In genomic region chr14:54529811-54530210, GRCh38 we compare ENCODE assay signal across 15 cellular contexts. TPM values are rescaled to one million over a fixed set of nuclear protein-coding genes. Genes with fewer than 3 reads are reported as not detected.
DNase-seq lines count a peak whose midpoint lies in the region; ATAC-seq, FAIRE-seq and TF ChIP-seq lines count a peak whose summit lies in the region.
"Had no signal": no experiment of that assay in that cellular context is flagged by ENCODE, and none has a peak within 500 bp of the region (broad histone marks: within the 10 kb centered on the region; RNA-seq: fewer than 3 reads in every experiment).

No MANE protein-coding gene starts in this region.

- ATAC-seq in PC-3 (peak; percentile 97), GM21381 (IDR thresholded peaks at IDR 0.05; ENCODE audit: unreplicated experiment) (no peak)
- no peak for ATAC-seq in stimulated activated effector memory CD8-positive, alpha-beta T cell treated with anti-CD3 and anti-CD28 coated beads, Interleukin-12 subunit alpha, Interleukin-12 subunit beta, amount 100 ng/mL, for 72 hours

- no peaks in the 10 kb centered on the region for H4K20me1 ChIP-seq in PC-3 (ENCODE audit: low read length)
- H4K20me1 ChIP-seq in fibroblast of lung (ENCODE audit: control insufficient read depth, extremely low read depth, insufficient read depth, low read length): no peaks in the 10 kb centered on the region

- H3K36me3 ChIP-seq in PC-3 (ENCODE audit: low read depth, low read length) (no peaks in the 10 kb centered on the region; the same call in 1 of the 2 replicates), fibroblast of lung (ENCODE audit: control insufficient read depth, insufficient read depth, low read length) (no peaks in the 10 kb centered on the region), small intestine (ENCODE audit: control insufficient read depth in 2 of 2, insufficient read depth in 2 of 2, low read length in 2 of 2) (peaks cover under 1 to 5% of the 10 kb centered on the region in 2 donors)

- no peak overlapping the region for H3K27ac Mint-ChIP-seq in stimulated activated effector memory CD8-positive, alpha-beta T cell treated with anti-CD3 and anti-CD28 coated beads, Interleukin-12 subunit alpha, Interleukin-12 subunit beta, amount 100 ng/mL, for 72 hours
- no peak overlapping the region for H3K27ac Mint-ChIP-seq in activated CD4-positive, alpha-beta memory T cell treated with anti-CD3 and anti-CD28 coated beads for 36 hours
- H3K27ac Mint-ChIP-seq: activated CD4-positive, alpha-beta memory T cell treated with anti-CD3 and anti-CD28 coated beads, Interleukin-2, amount 10 ng/mL, durations not matched to agents 7 days and 5 days had no signal

- intact Hi-C loops in PC-3 (cut with micrococcal nuclease): no loop called here
- intact Hi-C loops in activated CD4-positive, alpha-beta memory T cell treated with anti-CD3 and anti-CD28 coated beads for 36 hours (cut with micrococcal nuclease): no loop called here

- H3K4me1 ChIP-seq in PC-3 (ENCODE audit: insufficient read depth, low read length) (peaks cover 8% of the 10 kb centered on the region), fibroblast of lung (ENCODE audit: control insufficient read depth, extremely low read depth, insufficient read depth, low read length) (no peaks in the 10 kb centered on the region), small intestine (ENCODE audit: control insufficient read depth in 2 of 2, insufficient read depth in 1 of 2, low read depth in 1 of 2, low read length in 1 of 2) (no peaks in the 10 kb centered on the region)

- no peaks in the 10 kb centered on the region for H3K4me1 Mint-ChIP-seq in stimulated activated effector memory CD8-positive, alpha-beta T cell treated with anti-CD3 and anti-CD28 coated beads, Interleukin-12 subunit alpha, Interleukin-12 subunit beta, amount 100 ng/mL, for 72 hours
- peaks cover 2% of the 10 kb centered on the region for H3K4me1 Mint-ChIP-seq in activated CD4-positive, alpha-beta memory T cell treated with anti-CD3 and anti-CD28 coated beads for 36 hours (ENCODE audit: low read depth)

- no peaks in the 10 kb centered on the region for H3K27me3 ChIP-seq in PC-3 (ENCODE audit: low read length)
- no peaks in the 10 kb centered on the region for H3K27me3 ChIP-seq in fibroblast of lung (ENCODE audit: control insufficient read depth, insufficient read depth, low read length)
- H3K27me3 ChIP-seq in small intestine (ENCODE audit: control insufficient read depth in 2 of 2, insufficient read depth in 2 of 2, low read length in 2 of 2): no peaks in the 10 kb centered on the region

- DNase-seq in NCI-H1417 (lab: John Stamatoyannopoulos, UW): peak in 2 of 3 experiments; percentile 3 to 16
- DNase-seq in NCI-H1417 treated with DMSO at 0.1 percent for 48 hours (lab: John Stamatoyannopoulos, UW): no peak
- peak; percentile 87 for DNase-seq in PC-3
- peak; percentile 39 to 61 for DNase-seq in fibroblast of lung (ENCODE audit: low read depth in 2 of 2)
- peak; percentile 52 for DNase-seq in small intestine
- no peak for DNase-seq in stimulated activated effector memory CD8-positive, alpha-beta T cell treated with anti-CD3 and anti-CD28 coated beads, Interleukin-12 subunit alpha, Interleukin-12 subunit beta, amount 100 ng/mL, for 72 hours (ENCODE audit: low spot score in 2 of 2)
- DNase-seq in activated CD4-positive, alpha-beta memory T cell treated with anti-CD3 and anti-CD28 coated beads for 36 hours: no peak
- DNase-seq: activated CD4-positive, alpha-beta memory T cell treated with anti-CD3 and anti-CD28 coated beads, Interleukin-2, amount 10 ng/mL, durations not matched to agents 7 days and 5 days; activated effector memory CD4-positive, alpha-beta T cell treated with anti-CD3 and anti-CD28 coated beads, Interleukin-2, amount 50 U/mL, for 16 hours; Calu3; cerebellar nuclear complex; NCI-H446 treated with DMSO at 0.1 percent for 48 hours; occipital lobe; RPMI8226 had no signal

- no peak overlapping the region for H3K4me3 Mint-ChIP-seq in stimulated activated effector memory CD8-positive, alpha-beta T cell treated with anti-CD3 and anti-CD28 coated beads, Interleukin-12 subunit alpha, Interleukin-12 subunit beta, amount 100 ng/mL, for 72 hours
- H3K4me3 Mint-ChIP-seq in activated CD4-positive, alpha-beta memory T cell treated with anti-CD3 and anti-CD28 coated beads for 36 hours: no peak overlapping the region
- H3K4me3 Mint-ChIP-seq: activated CD4-positive, alpha-beta memory T cell treated with anti-CD3 and anti-CD28 coated beads, Interleukin-2, amount 10 ng/mL, durations not matched to agents 7 days and 5 days had no signal

- POLR2A ChIA-PET in PC-3 (lab: Charles Lee; ENCODE audit: unreplicated experiment): interaction anchor here (0.6 to 1.3 kb wide), 4 partner anchors 20 to 601 kb away, joined by 4 to 17 read pairs (median 4); partner anchors contain the start of gene CGRRF1
- POLR2A ChIA-PET in activated CD4-positive, alpha-beta memory T cell treated with anti-CD3 and anti-CD28 coated beads for 36 hours (lab: Charles Lee): no interaction called here

- H3K9me3 ChIP-seq in PC-3 (ENCODE audit: low read length): no peaks in the 10 kb centered on the region
- H3K9me3 ChIP-seq in fibroblast of lung (ENCODE audit: control insufficient read depth, insufficient read depth, low read depth, low read length): no peaks in the 10 kb centered on the region
- no peaks in the 10 kb centered on the region for H3K9me3 ChIP-seq in small intestine (ENCODE audit: control insufficient read depth, low read depth)

- no peaks in the 10 kb centered on the region for H3K79me2 ChIP-seq in PC-3 (ENCODE audit: low read length)
- H3K79me2 ChIP-seq in fibroblast of lung (ENCODE audit: control insufficient read depth, insufficient read depth, low read length): no peaks in the 10 kb centered on the region

- H3F3A ChIP-seq in PC-3 (ENCODE audit: low read length, unreplicated experiment): no peaks in the 10 kb centered on the region

- TF ChIP-seq CTCF in PC-3 (conservative IDR thresholded peaks at IDR 0.05; ENCODE audit: low read depth, low read length) (no peak), fibroblast of lung (conservative IDR thresholded peaks at IDR 0.05 in 1 of 2, IDR thresholded peaks at IDR 0.05 in 1 of 2; ENCODE audit: low read depth in 1 of 2, low read length in 2 of 2) (no peak)

- no peaks in the 10 kb centered on the region for H3K9me3 Mint-ChIP-seq in stimulated activated effector memory CD8-positive, alpha-beta T cell treated with anti-CD3 and anti-CD28 coated beads, Interleukin-12 subunit alpha, Interleukin-12 subunit beta, amount 100 ng/mL, for 72 hours
- no peaks in the 10 kb centered on the region for H3K9me3 Mint-ChIP-seq in activated CD4-positive, alpha-beta memory T cell treated with anti-CD3 and anti-CD28 coated beads for 36 hours
- H3K9me3 Mint-ChIP-seq: activated CD4-positive, alpha-beta memory T cell treated with anti-CD3 and anti-CD28 coated beads, Interleukin-2, amount 10 ng/mL, durations not matched to agents 7 days and 5 days had no signal

- H3K9ac ChIP-seq in PC-3 (ENCODE audit: low read length) (no peak overlapping the region), fibroblast of lung (ENCODE audit: insufficient read depth, low read length) (no peak overlapping the region)

- no peak overlapping the region for H3K4me2 ChIP-seq in PC-3 (ENCODE audit: low read length)
- H3K4me2 ChIP-seq in fibroblast of lung (ENCODE audit: extremely low read depth, insufficient read depth, low read length): no peak overlapping the region

- peaks cover 52% of the 10 kb centered on the region for H3K36me3 Mint-ChIP-seq in stimulated activated effector memory CD8-positive, alpha-beta T cell treated with anti-CD3 and anti-CD28 coated beads, Interleukin-12 subunit alpha, Interleukin-12 subunit beta, amount 100 ng/mL, for 72 hours
- H3K36me3 Mint-ChIP-seq in activated CD4-positive, alpha-beta memory T cell treated with anti-CD3 and anti-CD28 coated beads for 36 hours: peaks cover 10% of the 10 kb centered on the region

- no peak overlapping the region for H3K27ac ChIP-seq in PC-3 (ENCODE audit: low read length)
- no peak overlapping the region for H3K27ac ChIP-seq in fibroblast of lung (ENCODE audit: insufficient read depth, low read length)
- H3K27ac ChIP-seq in small intestine (ENCODE audit: low read depth in 1 of 2, low read length in 1 of 2): no peak overlapping the region

- H2AFZ ChIP-seq in PC-3 (ENCODE audit: low read length) (no peak overlapping the region), fibroblast of lung (ENCODE audit: low read length) (no peak overlapping the region)

- H3K4me3 ChIP-seq in PC-3 (ENCODE audit: low read length): no peak overlapping the region
- H3K4me3 ChIP-seq in fibroblast of lung (replicated peaks in 1 of 4; ENCODE audit: control extremely low read depth in 1 of 4, insufficient read depth in 1 of 4, low read depth in 3 of 4, low read length in 4 of 4): no peak overlapping the region
- H3K4me3 ChIP-seq in small intestine (ENCODE audit: low read depth in 1 of 2, low read length in 2 of 2): no peak overlapping the region

- WGBS in small intestine, 3 donors: 8 to 53% (median 36%) methylated on average over 1 of the region's 1 CpG

- H3K9me2 ChIP-seq in PC-3 (replicated peaks; ENCODE audit: low read length): no peaks in the 10 kb centered on the region

- no peak for FAIRE-seq in small intestine (lab: Jason Lieb, UNC)

- no peaks in the 10 kb centered on the region for H3K27me3 Mint-ChIP-seq in activated CD4-positive, alpha-beta memory T cell treated with anti-CD3 and anti-CD28 coated beads for 36 hours
- H3K27me3 Mint-ChIP-seq: activated CD4-positive, alpha-beta memory T cell treated with anti-CD3 and anti-CD28 coated beads, Interleukin-2, amount 10 ng/mL, durations not matched to agents 7 days and 5 days had no signal

- no TSS peak for BruUV-seq in PC-3 (replicated peaks; lab: Mats Ljungman, UMichigan)

- CTCF ChIA-PET in PC-3 (lab: Charles Lee): interaction anchor here (0.6 to 1.1 kb wide), 8 partner anchors 20 to 1622 kb away, joined by 3 to 9 read pairs (median 6); partner anchors contain the start of genes CGRRF1 and GMFB
- CTCF ChIA-PET in activated CD4-positive, alpha-beta memory T cell treated with anti-CD3 and anti-CD28 coated beads for 36 hours (lab: Charles Lee): interaction anchor here (1.3 kb wide), 1 partner anchor 20 kb away, joined by 3 read pairs; the partner anchor contains the start of gene CGRRF1

RNA-seq across cellular contexts. Expression of gene CGRRF1, which starts 20.1 kb away (rescaled TPM):
- total RNA-seq in PC-3 (2014; rRNA removed) (31.3 and 31.5 TPM in 2 replicates), fibroblast of lung (18.2 and 23.0 TPM in 2 replicates)
- polyA plus RNA-seq in fibroblast of lung (11.7 and 15.8 TPM in 2 replicates), small intestine (10 to 100 TPM; 11.9 to 16.5 (median 15.8) TPM)
- 16.4 and 18.5 TPM in 2 replicates for polyA plus RNA-seq in fibroblast of lung (2012)
- 0.74 and 1.3 TPM in 2 replicates for polyA minus RNA-seq in fibroblast of lung (ENCODE audit: low replicate concordance)
- total RNA-seq in activated CD4-positive, alpha-beta memory T cell treated with anti-CD3 and anti-CD28 coated beads for 36 hours: 10 to 100 TPM; 13.7 to 15.1 TPM

RNA-seq across cellular contexts. Expression of gene SAMD4A, which starts 37.1 kb away (rescaled TPM):
- total RNA-seq in PC-3 (2014; rRNA removed) (42.9 and 45.2 TPM in 2 replicates), fibroblast of lung (25.9 and 39.8 TPM in 2 replicates)
- polyA plus RNA-seq in fibroblast of lung (9.3 and 12.2 TPM in 2 replicates), small intestine (1 to 10 TPM; 2.7 to 3.6 (median 3.5) TPM)
- polyA plus RNA-seq in fibroblast of lung (2012): 25.1 and 29.4 TPM in 2 replicates
- 52.1 and 114 TPM in 2 replicates for polyA minus RNA-seq in fibroblast of lung (ENCODE audit: low replicate concordance)
- total RNA-seq in activated CD4-positive, alpha-beta memory T cell treated with anti-CD3 and anti-CD28 coated beads for 36 hours: 1 to 10 TPM; 2.4 to 2.6 TPM

RNA-seq across cellular contexts. Expression of gene GMFB, which starts 41.0 kb away (rescaled TPM):
- 45.2 and 85.2 TPM in 2 replicates for total RNA-seq in PC-3 (2014; rRNA removed)
- 85.3 and 85.5 TPM in 2 replicates for total RNA-seq in fibroblast of lung
- 58.5 and 69.2 TPM in 2 replicates for polyA plus RNA-seq in fibroblast of lung
- polyA plus RNA-seq in fibroblast of lung (2012): 52.4 and 70.2 TPM in 2 replicates
- polyA minus RNA-seq in fibroblast of lung (ENCODE audit: low replicate concordance): 2.1 and 3.3 TPM in 2 replicates
- polyA plus RNA-seq in small intestine: 10 to 100 TPM; 25.9 to 38.0 (median 29.1) TPM
- total RNA-seq in activated CD4-positive, alpha-beta memory T cell treated with anti-CD3 and anti-CD28 coated beads for 36 hours: 10 to 100 TPM; 39.0 to 43.6 TPM

Comparison
In these comparisons a context has a peak if more than half of its experiments do, and no peak if none do; other contexts are left out.
1. DNase-seq: peak in NCI-H1417 (2 of 3), PC-3 (single experiment), fibroblast of lung (2 of 2) and small intestine (single experiment); none in NCI-H1417 treated with DMSO at 0.1 percent for 48 hours (single experiment), stimulated activated effector memory CD8-positive, alpha-beta T cell treated with anti-CD3 and anti-CD28 coated beads, Interleukin-12 subunit alpha, Interleukin-12 subunit beta, amount 100 ng/mL, for 72 hours (0 of 2) and activated CD4-positive, alpha-beta memory T cell treated with anti-CD3 and anti-CD28 coated beads for 36 hours (single experiment).